8 cellular contexts compared by ENCODE assay signal in genomic region chrX:110310896-110311295, GRCh38. TPM values are rescaled to one million over a fixed set of nuclear protein-coding genes. Genes with fewer than 3 reads are reported as not detected.
DNase-seq lines count a peak whose midpoint lies in the region; ATAC-seq and TF ChIP-seq lines count a peak whose summit lies in the region.

No MANE protein-coding gene starts in this region.

- POLR2A ChIA-PET in HEK293T (lab: Yijun Ruan, JAX) = interaction anchor here (0.6 to 1.5 kb wide), 2 partner anchors 10 to 12 kb away, joined by 3 read pairs; no protein-coding TSS in a partner anchor

- CTCF ChIA-PET in HEK293T (lab: Yijun Ruan, JAX) = interaction anchor here (1.4 kb wide), 1 partner anchor 12 kb away, joined by 3 read pairs; no protein-coding TSS in a partner anchor

- H3K4me3 ChIP-seq in GM12865 (ENCODE audit: low read depth, low read length) = no peak overlapping the region

- TF ChIP-seq CTCF in GM12865 (IDR thresholded peaks at IDR 0.05; ENCODE audit: insufficient read depth, low read depth, low read length, missing control alignments) = no peak

- DNase-seq in GM12865 (ENCODE audit: low read depth) (peak; percentile 74), RPMI7951 (ENCODE audit: low read depth) (peak; percentile 4), fibroblast of gingiva (ENCODE audit: low read depth) (peak; percentile 1), A172 (ENCODE audit: low spot score) (no peak), SIG-M5 (lab: John Stamatoyannopoulos, UW) (no peak), NK-92 (lab: John Stamatoyannopoulos, UW; ENCODE audit: unreplicated experiment) (no peak), HEK293T (ENCODE audit: extremely low spot score) (no peak)

- ATAC-seq in GM21723 (IDR thresholded peaks at IDR 0.05; ENCODE audit: unreplicated experiment) = peak; percentile 85

TF ChIP-seq in HEK293T, 16 proteins besides CTCF, POLR2A, EP300 and RAD21:
- TF ChIP-seq TARDBP (IDR thresholded peaks at IDR 0.05) (no peak), SUZ12 (IDR thresholded peaks at IDR 0.05) (no peak), PKNOX1 (IDR thresholded peaks at IDR 0.05) (no peak), SP1 (IDR thresholded peaks at IDR 0.05) (no peak), NFRKB (IDR thresholded peaks at IDR 0.05) (no peak), ARNT (IDR thresholded peaks at IDR 0.05) (no peak), LEF1 (IDR thresholded peaks at IDR 0.05; ENCODE audit: borderline replicate concordance) (no peak), ELF4 (IDR thresholded peaks at IDR 0.05) (no peak)

RNA-seq across cellular contexts. Expression of gene AMMECR1, which starts 7.0 kb away (rescaled TPM):
- total RNA-seq in RPMI7951 (2014; rRNA removed; shearing (Covaris generic)) = 8.3 and 10.5 TPM in 2 replicates
- 7.8 and 8.3 TPM in 2 replicates for total RNA-seq in A172 (2014; rRNA removed; shearing (Covaris generic))

RNA-seq across cellular contexts. Expression of gene RTL9, which starts 47.8 kb away (rescaled TPM):
- total RNA-seq in RPMI7951 (2014; rRNA removed; shearing (Covaris generic)) = 0.24 and 0.39 TPM in 2 replicates
- 0.02 and 0.03 TPM in 2 replicates for total RNA-seq in A172 (2014; rRNA removed; shearing (Covaris generic))

Comparison
In these comparisons a context has a peak if more than half of its experiments do, and no peak if none do; other contexts are left out.
1. DNase-seq: peak in GM12865 (single experiment), RPMI7951 (single experiment) and fibroblast of gingiva (single experiment); none in A172 (single experiment), SIG-M5 (single experiment), NK-92 (single experiment) and HEK293T (single experiment).